9 cellular contexts compared by ENCODE assay signal in the genomic region with DNA sequence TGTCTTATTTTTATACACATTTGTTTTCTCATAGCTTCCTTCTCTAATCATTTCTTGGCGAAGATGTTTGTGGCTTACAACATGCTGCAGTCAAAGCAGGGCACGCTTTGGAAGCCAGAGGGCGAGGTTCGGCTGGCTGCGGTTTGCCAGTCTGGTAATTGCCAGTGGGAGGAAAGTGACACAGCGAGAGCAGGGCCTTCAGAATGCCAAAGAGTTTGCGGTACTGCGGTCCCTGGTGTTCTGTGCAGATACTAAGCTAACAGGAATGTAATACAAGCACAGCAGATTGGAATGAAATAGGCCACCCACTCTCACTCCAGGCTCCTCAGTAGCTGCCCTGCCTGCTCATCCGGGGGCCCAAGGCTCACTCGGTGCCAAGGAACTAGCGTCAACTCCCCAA. TPM values are rescaled to one million over a fixed set of nuclear protein-coding genes. Genes with fewer than 3 reads are reported as not detected.
DNase-seq lines count a peak whose midpoint lies in the region; ATAC-seq and TF ChIP-seq lines count a peak whose summit lies in the region.
"Had no signal": no experiment of that assay in that cellular context is flagged by ENCODE, and none has a peak within 500 bp of the region (broad histone marks: within the 10 kb centered on the region; RNA-seq: fewer than 3 reads in every experiment).

No MANE protein-coding gene starts in this region.

- peak overlapping the region in 1 of 2 donors; percentile 18 for H3K4me3 ChIP-seq in foreskin fibroblast (ENCODE audit: low read depth in 1 of 2, low read length in 2 of 2)
- H3K4me3 ChIP-seq in prostate gland: no peak overlapping the region

- H3K27ac ChIP-seq in prostate gland: no peak overlapping the region

- no peaks in the 10 kb centered on the region for H3K4me1 ChIP-seq in prostate gland (replicated peaks)

- 51% methylated on average over 11 of the region's 11 CpGs for WGBS in prostate gland

- intact Hi-C loops in prostate gland (cut with DNase I): no loop called here

- peak; percentile 76 for ATAC-seq in SK-N-SH treated with all-trans-retinoic acid at 6 μM for 48 hours
- ATAC-seq in HG03460 (IDR thresholded peaks at IDR 0.05; ENCODE audit: unreplicated experiment): no peak
- no peak for ATAC-seq in GM19463 (IDR thresholded peaks at IDR 0.05; ENCODE audit: unreplicated experiment)

- TF ChIP-seq CTCF in foreskin fibroblast (IDR thresholded peaks at IDR 0.05; ENCODE audit: low read depth, low read length) (peak; percentile 26), prostate gland (IDR thresholded peaks at IDR 0.05) (peak in 2 of 4 experiments; percentile 29 to 52)

- H3K27me3 ChIP-seq in prostate gland (replicated peaks; ENCODE audit: insufficient read depth): no peaks in the 10 kb centered on the region

- peak; percentile 98 for DNase-seq in GM04504 (ENCODE audit: low read depth)
- DNase-seq in foreskin fibroblast: peak; percentile 99
- DNase-seq in prostate gland (ENCODE audit: low spot score): peak; percentile 34
- DNase-seq in activated naive CD4-positive, alpha-beta T cell (lab: John Stamatoyannopoulos, UW): no peak
- no peak for DNase-seq in NCI-H146 treated with DMSO at 0.1 percent for 48 hours (lab: John Stamatoyannopoulos, UW; ENCODE audit: unreplicated experiment)
- DNase-seq: NCI-H1694 had no signal

- H3K9me3 ChIP-seq in prostate gland: no peaks in the 10 kb centered on the region

- no peak for TF ChIP-seq POLR2A in prostate gland (IDR thresholded peaks at IDR 0.05)

- no peaks in the 10 kb centered on the region for H3K36me3 ChIP-seq in prostate gland

TF ChIP-seq in SK-N-SH treated with all-trans-retinoic acid at 6 μM for 48 hours, 23 proteins besides CTCF, POLR2A, EP300 and RAD21:
- no peak for TF ChIP-seq TCF4 (CRISPR knock-in tag; IDR thresholded peaks at IDR 0.05; ENCODE audit: borderline replicate concordance)
- TF ChIP-seq CSDC2 (CRISPR knock-in tag; IDR thresholded peaks at IDR 0.05): no peak
- no peak for TF ChIP-seq ZNF8 (CRISPR knock-in tag; IDR thresholded peaks at IDR 0.05)
- TF ChIP-seq ISL1 (CRISPR knock-in tag; IDR thresholded peaks at IDR 0.05): no peak
- no peak for TF ChIP-seq ZFP3 (CRISPR knock-in tag; IDR thresholded peaks at IDR 0.05)
- no peak for TF ChIP-seq GLIS3 (CRISPR knock-in tag; IDR thresholded peaks at IDR 0.05)
- TF ChIP-seq RARB (CRISPR knock-in tag; IDR thresholded peaks at IDR 0.05): no peak
- TF ChIP-seq ZC3H10 (CRISPR knock-in tag; IDR thresholded peaks at IDR 0.05): no peak
- TF ChIP-seq ZNF70 (CRISPR knock-in tag; IDR thresholded peaks at IDR 0.05): no peak
- no peak for TF ChIP-seq ARNTL (CRISPR knock-in tag; IDR thresholded peaks at IDR 0.05; ENCODE audit: borderline replicate concordance, low read depth)
- TF ChIP-seq, protein P1, sequence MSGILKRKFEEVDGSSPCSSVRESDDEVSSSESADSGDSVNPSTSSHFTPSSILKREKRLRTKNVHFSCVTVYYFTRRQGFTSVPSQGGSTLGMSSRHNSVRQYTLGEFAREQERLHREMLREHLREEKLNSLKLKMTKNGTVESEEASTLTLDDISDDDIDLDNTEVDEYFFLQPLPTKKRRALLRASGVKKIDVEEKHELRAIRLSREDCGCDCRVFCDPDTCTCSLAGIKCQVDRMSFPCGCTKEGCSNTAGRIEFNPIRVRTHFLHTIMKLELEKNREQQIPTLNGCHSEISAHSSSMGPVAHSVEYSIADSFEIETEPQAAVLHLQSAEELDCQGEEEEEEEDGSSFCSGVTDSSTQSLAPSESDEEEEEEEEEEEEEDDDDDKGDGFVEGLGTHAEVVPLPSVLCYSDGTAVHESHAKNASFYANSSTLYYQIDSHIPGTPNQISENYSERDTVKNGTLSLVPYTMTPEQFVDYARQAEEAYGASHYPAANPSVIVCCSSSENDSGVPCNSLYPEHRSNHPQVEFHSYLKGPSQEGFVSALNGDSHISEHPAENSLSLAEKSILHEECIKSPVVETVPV (CRISPR knock-in tag; IDR thresholded peaks at IDR 0.05): no peak
- TF ChIP-seq PPARA (CRISPR knock-in tag; IDR thresholded peaks at IDR 0.05; ENCODE audit: borderline replicate concordance): no peak

RNA-seq across cellular contexts. Expression of gene TGM3, which starts 58.7 kb away (rescaled TPM):
- 1 to 10 TPM in 1 of 2 donors, under 1 TPM in 1; 0.23 to 1.8 TPM for total RNA-seq in prostate gland

Comparison
In these comparisons a context has a peak if more than half of its experiments do, and no peak if none do; other contexts are left out.
1. DNase-seq: peak in GM04504 (single experiment), foreskin fibroblast (2 of 2) and prostate gland (single experiment); none in activated naive CD4-positive, alpha-beta T cell (0 of 4) and NCI-H146 treated with DMSO at 0.1 percent for 48 hours (single experiment).